In genomic region chr4:152988721-152989553, GRCh38 we compare ENCODE assay signal across 19 cellular contexts. TPM values are rescaled to one million over a fixed set of nuclear protein-coding genes. Genes with fewer than 3 reads are reported as not detected.
DNase-seq lines count a peak whose midpoint lies in the region; TF ChIP-seq lines count a peak whose summit lies in the region.
"Had no signal": no experiment of that assay in that cellular context is flagged by ENCODE, and none has a peak within 500 bp of the region (broad histone marks: within the 10 kb centered on the region; RNA-seq: fewer than 3 reads in every experiment).

No MANE protein-coding gene starts in this region.

- H3K4ac ChIP-seq in trophoblast cell (ENCODE audit: low read depth, low read length), result no peak overlapping the region

- H2AK5ac ChIP-seq in trophoblast cell (ENCODE audit: low read length), result no peak overlapping the region

- CTCF ChIA-PET in CD8-positive, alpha-beta memory T cell (lab: Charles Lee), result interaction anchor here (1.2 kb wide), 1 partner anchor 11 kb away, joined by 3 read pairs; no protein-coding TSS in a partner anchor

- TF ChIP-seq POLR2A in adrenal gland (IDR thresholded peaks at IDR 0.05), result no peak

- H3K18ac ChIP-seq in trophoblast cell (ENCODE audit: low read length), result no peak overlapping the region

- intact Hi-C loops in adrenal gland (cut with DNase I), result no loop called here

- H3K9me3 ChIP-seq in adrenal gland (replicated peaks in 1 of 3) (no peaks in the 10 kb centered on the region), trophoblast cell (ENCODE audit: insufficient read depth, low read depth, low read length) (no peaks in the 10 kb centered on the region)
- no peaks in the 10 kb centered on the region for H3K9me3 ChIP-seq in CD8-positive, alpha-beta memory T cell (ENCODE audit: low read length)
- H3K9me3 ChIP-seq: BLaER1, HAP-1 had no signal

- H3K36me3 ChIP-seq in adrenal gland (replicated peaks in 1 of 2), result no peaks in the 10 kb centered on the region
- H3K36me3 ChIP-seq in trophoblast cell (ENCODE audit: control insufficient read depth in 1 of 2, insufficient read depth in 2 of 2, low read length in 2 of 2), result no peaks in the 10 kb centered on the region
- no peaks in the 10 kb centered on the region for H3K36me3 ChIP-seq in CD8-positive, alpha-beta memory T cell (ENCODE audit: insufficient read depth, low read length)
- H3K36me3 ChIP-seq: BLaER1, HAP-1 had no signal

- no peak overlapping the region for H3K14ac ChIP-seq in trophoblast cell (ENCODE audit: low read length)

- 77 to 86% (median 83%) methylated on average over 3 to 4 of the region's 4 CpGs for WGBS in adrenal gland, 4 donors
- no CpG with 5 or more reads among the region's 4 CpGs for WGBS in trophoblast cell (ENCODE audit: extremely low coverage, insufficient coverage, insufficient read length)

- no peaks in the 10 kb centered on the region for H3K27me3 ChIP-seq in adrenal gland
- H3K27me3 ChIP-seq in trophoblast cell (ENCODE audit: insufficient read depth, low read length), result no peaks in the 10 kb centered on the region
- H3K27me3 ChIP-seq in CD8-positive, alpha-beta memory T cell (ENCODE audit: insufficient read depth, low read length, poor library complexity, severe bottlenecking), result no peaks in the 10 kb centered on the region
- H3K27me3 ChIP-seq: BLaER1 had no signal

- H3K4me3 ChIP-seq in adrenal gland (no peak overlapping the region), trophoblast cell (ENCODE audit: low read depth, low read length) (no peak overlapping the region)
- H3K4me3 ChIP-seq in CD8-positive, alpha-beta memory T cell (ENCODE audit: low read length), result no peak overlapping the region
- H3K4me3 ChIP-seq: BLaER1, HAP-1, SK-N-MC had no signal

- no peak overlapping the region for H4K91ac ChIP-seq in trophoblast cell (ENCODE audit: low read depth, low read length)

- no peak overlapping the region for H3K27ac Mint-ChIP-seq in CD8-positive, alpha-beta memory T cell

- no peaks in the 10 kb centered on the region for H3K4me1 Mint-ChIP-seq in CD8-positive, alpha-beta memory T cell

- H2BK120ac ChIP-seq in trophoblast cell (ENCODE audit: insufficient read depth, low read length, poor library complexity), result no peak overlapping the region

- DNase-seq in DMS53 (lab: John Stamatoyannopoulos, UW) (peak; percentile 20), DMS53 treated with DMSO at 0.1 percent for 48 hours (lab: John Stamatoyannopoulos, UW; ENCODE audit: unreplicated experiment) (no peak), NCI-H1417 (lab: John Stamatoyannopoulos, UW) (peak in 2 of 3 experiments; percentile 61 to 89), adrenal gland (peak in 4 of 7 donors; percentile 14 to 43 (median 30)), trophoblast cell (peak; percentile 97 to 99), NCI-H345 treated with DMSO at 0.1 percent for 48 hours (lab: John Stamatoyannopoulos, UW; ENCODE audit: unreplicated experiment) (no peak)
- no peak for DNase-seq in activated CD4-positive, CD25-positive, alpha-beta regulatory T cell (lab: John Stamatoyannopoulos, UW)
- DNase-seq in CD8-positive, alpha-beta memory T cell, result no peak
- DNase-seq: 8988T; DMS 273 treated with DMSO at 0.1 percent for 48 hours; EL; NCI-H187; NCI-H510A treated with DMSO at 0.1 percent for 48 hours; NK-92 treated with Interleukin-12 subunit alpha and Interleukin-12 subunit beta, amount 100 ng/mL, for 24 hours; PC-3; T-helper 1 cell had no signal

- H4K12ac ChIP-seq in trophoblast cell (ENCODE audit: low read depth, low read length), result no peak overlapping the region

- H3K79me2 ChIP-seq in trophoblast cell (ENCODE audit: control insufficient read depth, insufficient read depth, low read length, poor library complexity), result no peaks in the 10 kb centered on the region

- no peak overlapping the region for H3K4me3 Mint-ChIP-seq in CD8-positive, alpha-beta memory T cell

- POLR2A ChIA-PET in CD8-positive, alpha-beta memory T cell (lab: Charles Lee), result no interaction called here

- no peaks in the 10 kb centered on the region for H3K79me1 ChIP-seq in trophoblast cell (ENCODE audit: low read length)

- H3K9ac ChIP-seq in trophoblast cell (ENCODE audit: low read length), result no peak overlapping the region
- H3K9ac ChIP-seq: BLaER1 had no signal

- H3K4me1 ChIP-seq in adrenal gland (replicated peaks in 1 of 2) (no peaks in the 10 kb centered on the region), trophoblast cell (ENCODE audit: control insufficient read depth in 1 of 2, insufficient read depth in 2 of 2, low read length in 2 of 2) (peaks cover 0 to 1% of the 10 kb centered on the region in 2 experiments)
- no peaks in the 10 kb centered on the region for H3K4me1 ChIP-seq in CD8-positive, alpha-beta memory T cell (ENCODE audit: insufficient read depth, low read length)
- H3K4me1 ChIP-seq: HAP-1 had no signal

- no peaks in the 10 kb centered on the region for H3K9me3 Mint-ChIP-seq in CD8-positive, alpha-beta memory T cell

- TF ChIP-seq CTCF in adrenal gland (IDR thresholded peaks at IDR 0.05), result no peak

- no peaks in the 10 kb centered on the region for H3K36me3 Mint-ChIP-seq in CD8-positive, alpha-beta memory T cell

- H3K27me3 Mint-ChIP-seq in CD8-positive, alpha-beta memory T cell, result peaks cover 0 to 7% of the 10 kb centered on the region in 2 donors

- no peak overlapping the region for H3K4me2 ChIP-seq in trophoblast cell (ENCODE audit: low read length)
- H3K4me2 ChIP-seq: BLaER1 had no signal

- H2BK12ac ChIP-seq in trophoblast cell (ENCODE audit: low read length), result no peak overlapping the region

- no peak overlapping the region for H2AFZ ChIP-seq in trophoblast cell (ENCODE audit: insufficient read depth, low read length, poor library complexity)

- H3K23ac ChIP-seq in trophoblast cell (ENCODE audit: low read length), result no peak overlapping the region

- H3K27ac ChIP-seq in adrenal gland (no peak overlapping the region), trophoblast cell (ENCODE audit: low read depth, low read length) (no peak overlapping the region)
- no peak overlapping the region for H3K27ac ChIP-seq in CD8-positive, alpha-beta memory T cell (ENCODE audit: low read depth, low read length)
- H3K27ac ChIP-seq: BLaER1, SK-N-MC had no signal

- no peak overlapping the region for H4K8ac ChIP-seq in trophoblast cell (ENCODE audit: low read depth, low read length)

- H2BK5ac ChIP-seq in trophoblast cell (ENCODE audit: low read depth, low read length, poor library complexity), result no peak overlapping the region

RNA-seq across cellular contexts. Expression of gene FHDC1, which starts 52.8 kb away (rescaled TPM):
- total RNA-seq in adrenal gland, result under 1 TPM; 0.09 to 0.92 (median 0.25) TPM
- polyA plus RNA-seq in adrenal gland, result 1 to 10 TPM in 1 of 3 donors, under 1 TPM in 2; 0.27 to 1.2 (median 0.47) TPM
- 107 and 115 TPM in 2 replicates for polyA plus RNA-seq in trophoblast cell (2013)
- under 1 TPM; 0.04 TPM for total RNA-seq in CD8-positive, alpha-beta memory T cell
- polyA plus RNA-seq in CD8-positive, alpha-beta memory T cell, result not detected

Comparison
In these comparisons a context has a peak if more than half of its experiments do, and no peak if none do; other contexts are left out.
1. DNase-seq: peak in DMS53 (single experiment), NCI-H1417 (2 of 3), adrenal gland (4 of 7) and trophoblast cell (2 of 2); none in DMS53 treated with DMSO at 0.1 percent for 48 hours (single experiment), activated CD4-positive, CD25-positive, alpha-beta regulatory T cell (0 of 4), CD8-positive, alpha-beta memory T cell (0 of 5) and NCI-H345 treated with DMSO at 0.1 percent for 48 hours (single experiment).